27 cellular contexts compared by ENCODE assay signal in the genomic region with DNA sequence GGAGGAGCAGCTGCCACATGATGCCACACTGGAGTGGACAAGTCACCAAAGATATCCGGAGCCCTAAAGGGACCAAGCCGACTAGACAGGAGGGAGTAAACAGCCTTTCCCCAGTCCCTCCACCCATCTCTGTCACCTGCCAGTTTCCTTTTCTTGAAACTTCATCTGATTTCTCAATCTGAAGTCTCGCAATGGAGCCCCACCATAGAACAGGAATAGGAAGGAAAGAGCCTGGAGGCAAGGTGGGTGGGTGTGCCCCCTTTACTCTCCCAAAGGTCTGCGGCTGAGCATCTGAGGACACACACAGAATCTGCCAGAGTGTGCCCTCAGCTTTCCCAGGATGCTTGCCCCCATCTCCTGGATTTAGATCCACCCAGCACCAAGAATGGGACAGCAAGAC. TPM values are rescaled to one million over a fixed set of nuclear protein-coding genes. Genes with fewer than 3 reads are reported as not detected.
"Had no signal": no experiment of that assay in that cellular context is flagged by ENCODE, and none has a peak within 500 bp of the region (broad histone marks: within the 10 kb centered on the region; RNA-seq: fewer than 3 reads in every experiment).

A gene (minus strand): TSS at position 101 of the 400 bp plus-strand sequence. CDS start 82 bp downstream, at position 19.

- ATAC-seq: HepG2, Panc1, PC-3 had no signal

- H3K36me3 ChIP-seq: MG63 had no signal

- H3K27ac ChIP-seq: RWPE1 had no signal

- DNase-seq: IMR-90, Karpas-422, KG1, MG63, NCI-H1092, NCI-H1105 treated with DMSO at 0.1 percent for 48 hours, NCI-H1417 treated with DMSO at 0.1 percent for 48 hours, NCI-H146, NCI-H1694 treated with DMSO at 0.1 percent for 48 hours, NCI-H1930, NCI-H2081 treated with DMSO at 0.1 percent for 48 hours, NCI-H2171, NCI-H226, NCI-H446, NCI-H510A, NCI-H524 treated with DMSO at 0.1 percent for 48 hours, NCI-H69, NCI-H774, PC-3, SHP77, SK-N-SH had no signal

- H3K4me3 ChIP-seq: MG63 had no signal

- H3K27me3 ChIP-seq: MG63 had no signal

- H3K9me3 ChIP-seq: MG63, SK-N-SH had no signal

RNA-seq across cellular contexts. Expression of the gene that starts here (rescaled TPM):
- total RNA-seq: HepG2, HT1080, IMR-90, OCI-LY7, PC-3, SK-MEL-5 had no signal
